In genomic region chrY:15951041-15951440, GRCh38 we compare ENCODE assay signal across 14 cellular contexts.
A peak's percentile ranks its signal among the peaks of the same experiment; 100 is the strongest.
DNase-seq lines count a peak whose midpoint lies in the region; TF ChIP-seq lines count a peak whose summit lies in the region.
"Had no signal": no experiment of that assay in that cellular context is flagged by ENCODE, and none has a peak within 500 bp of the region (broad histone marks: within the 10 kb centered on the region; RNA-seq: fewer than 3 reads in every experiment).

No MANE protein-coding gene starts in this region.

- BruUV-seq in MCF 10A (replicated peaks; lab: Mats Ljungman, UMichigan): no TSS peak

- no peaks in the 10 kb centered on the region for H3K36me3 Mint-ChIP-seq in MCF 10A (ENCODE audit: insufficient read depth, unreplicated experiment)
- H3K36me3 Mint-ChIP-seq: CD14-positive monocyte; CD8-positive, alpha-beta T cell had no signal

- peak; percentile 43 for DNase-seq in LoVo (ENCODE audit: low spot score)
- peak; percentile 6 for DNase-seq in T1000 (lab: John Stamatoyannopoulos, UW)
- peak; percentile 12 for DNase-seq in kidney glomerular epithelial cell (lab: John Stamatoyannopoulos, UW)
- no peak for DNase-seq in GM19238 (ENCODE audit: insufficient read length, low spot score)
- no peak for DNase-seq in MCF 10A (ENCODE audit: unreplicated experiment)
- no peak for DNase-seq in G401 (ENCODE audit: low spot score)
- DNase-seq: CD8-positive, alpha-beta T cell; COR-L47; DMS153; DMS79 treated with DMSO at 0.1 percent for 48 hours; EL; GDM1; GOT3 had no signal

- no peaks in the 10 kb centered on the region for H3K9me3 Mint-ChIP-seq in MCF 10A (ENCODE audit: unreplicated experiment)

- CTCF ChIA-PET in MCF 10A (lab: Yijun Ruan, JAX): no interaction called here

- in situ Hi-C loops in G401 (cut with HindIII; ENCODE audit: low sequenced_read_pairs): no loop called here

- intact Hi-C loops in MCF 10A (cut with micrococcal nuclease): no loop called here

- no peaks in the 10 kb centered on the region for H3K27me3 Mint-ChIP-seq in MCF 10A (ENCODE audit: insufficient read depth, unreplicated experiment)

- TF ChIP-seq CTCF in MCF 10A (IDR thresholded peaks at IDR 0.05; ENCODE audit: unreplicated experiment): no peak

- H3K4me3 Mint-ChIP-seq in MCF 10A (ENCODE audit: unreplicated experiment): no peak overlapping the region
- H3K4me3 Mint-ChIP-seq: CD14-positive monocyte; CD8-positive, alpha-beta T cell had no signal

- H3K4me1 Mint-ChIP-seq in MCF 10A (ENCODE audit: insufficient read depth, unreplicated experiment): no peaks in the 10 kb centered on the region
- H3K4me1 Mint-ChIP-seq: CD14-positive monocyte had no signal

- POLR2A ChIA-PET in MCF 10A (lab: Yijun Ruan, JAX): no interaction called here

- H3K27ac Mint-ChIP-seq in MCF 10A (ENCODE audit: low read depth, unreplicated experiment): no peak overlapping the region
- H3K27ac Mint-ChIP-seq: CD14-positive monocyte; CD8-positive, alpha-beta T cell had no signal

Comparison
In these comparisons a context has a peak if more than half of its experiments do, and no peak if none do; other contexts are left out.
1. DNase-seq: peak in LoVo (single experiment), T1000 (single experiment) and kidney glomerular epithelial cell (single experiment); none in GM19238 (single experiment), MCF 10A (single experiment) and G401 (single experiment).